In genomic region chr21:35801388-35801787, GRCh38 we compare ENCODE assay signal across 1 cellular context.
TF ChIP-seq lines count a peak whose summit lies in the region.

No MANE protein-coding gene starts in this region.

TF ChIP-seq in HepG2, 621 proteins besides CTCF, POLR2A, EP300 and RAD21 (continued from another document):
- TF ChIP-seq ZBTB33 (CRISPR knock-in tag; IDR thresholded peaks at IDR 0.05) (no peak), MTF2 (CRISPR knock-in tag; IDR thresholded peaks at IDR 0.05; ENCODE audit: borderline replicate concordance) (no peak)
